9 cellular contexts compared by ENCODE assay signal in genomic region chr20:49381558-49382493, GRCh38.
DNase-seq lines count a peak whose midpoint lies in the region; ATAC-seq and TF ChIP-seq lines count a peak whose summit lies in the region.
"Had no signal": no experiment of that assay in that cellular context is flagged by ENCODE, and none has a peak within 500 bp of the region (broad histone marks: within the 10 kb centered on the region; RNA-seq: fewer than 3 reads in every experiment).

No MANE protein-coding gene starts in this region.

- no peak overlapping the region for H3K4me3 ChIP-seq in choroid plexus epithelial cell (ENCODE audit: low read depth, low read length)

- ATAC-seq in GM18858 (IDR thresholded peaks at IDR 0.05; ENCODE audit: unreplicated experiment): no peak
- ATAC-seq: CD8-positive, alpha-beta T cell had no signal

- TF ChIP-seq CTCF in choroid plexus epithelial cell (conservative IDR thresholded peaks at IDR 0.05; ENCODE audit: low read depth, low read length): no peak

- DNase-seq in AG20443 (ENCODE audit: low spot score) (peak; percentile 68), NCI-H2107 (lab: John Stamatoyannopoulos, UW) (peak; percentile 71), choroid plexus epithelial cell (ENCODE audit: low read depth) (peak; percentile 94), midbrain (lab: John Stamatoyannopoulos, UW) (peak; percentile 78), NOMO-1 treated with dmso at 0.1 percent for 144 hours (lab: John Stamatoyannopoulos, UW; ENCODE audit: unreplicated experiment) (no peak), SW480 (ENCODE audit: low spot score) (no peak)
- DNase-seq in activated effector memory CD4-positive, alpha-beta T cell treated with Interleukin-2 at 50 U/mL for 16 hours: no peak
- DNase-seq: CD8-positive, alpha-beta T cell had no signal

Comparison
In these comparisons a context has a peak if more than half of its experiments do, and no peak if none do; other contexts are left out.
1. DNase-seq: peak in AG20443 (single experiment), NCI-H2107 (single experiment), choroid plexus epithelial cell (single experiment) and midbrain (single experiment); none in NOMO-1 treated with dmso at 0.1 percent for 144 hours (single experiment), activated effector memory CD4-positive, alpha-beta T cell treated with Interleukin-2 at 50 U/mL for 16 hours (single experiment) and SW480 (single experiment).